Comparison of ENCODE assay signal across 15 cellular contexts in genomic region chr1:158933621-158934020, GRCh38. TPM values are rescaled to one million over a fixed set of nuclear protein-coding genes. Genes with fewer than 3 reads are reported as not detected.
DNase-seq lines count a peak whose midpoint lies in the region; ATAC-seq and TF ChIP-seq lines count a peak whose summit lies in the region.
"Had no signal": no experiment of that assay in that cellular context is flagged by ENCODE, and none has a peak within 500 bp of the region (broad histone marks: within the 10 kb centered on the region; RNA-seq: fewer than 3 reads in every experiment).

No MANE protein-coding gene starts in this region.

- peaks cover 23% of the 10 kb centered on the region for H3K36me3 Mint-ChIP-seq in activated T-cell treated with anti-CD3 and anti-CD28 coated beads, Interleukin-2, amount 50 U/mL, for 24 hours (ENCODE audit: low read depth)
- H3K36me3 Mint-ChIP-seq in activated T-helper 1 cell treated with anti-CD3 and anti-CD28 coated beads, Interleukin-12 subunit alpha, Interleukin-12 subunit beta, Interleukin-2, Interleukin-4 antibody, amounts not matched to agents 30 ng/mL and 10 ng/mL and 1 ng/mL, durations not matched to agents 14 hours and 24 hours and 36 hours (ENCODE audit: low read depth) = peaks cover 15% of the 10 kb centered on the region
- no peaks in the 10 kb centered on the region for H3K36me3 Mint-ChIP-seq in MCF 10A (ENCODE audit: insufficient read depth, unreplicated experiment)

- H3K36me3 ChIP-seq in spleen (peaks cover 0 to 14% (median 2%) of the 10 kb centered on the region in 6 donors), osteoblast (ENCODE audit: insufficient read depth, low read length) (no peaks in the 10 kb centered on the region)
- H3K36me3 ChIP-seq: gastrocnemius medialis, prostate gland had no signal

- peaks cover 56% of the 10 kb centered on the region for H3K4me1 Mint-ChIP-seq in activated T-cell treated with anti-CD3 and anti-CD28 coated beads, Interleukin-2, amount 50 U/mL, for 24 hours (ENCODE audit: low read depth)
- peaks cover 48% of the 10 kb centered on the region for H3K4me1 Mint-ChIP-seq in activated T-helper 1 cell treated with anti-CD3 and anti-CD28 coated beads, Interleukin-12 subunit alpha, Interleukin-12 subunit beta, Interleukin-2, Interleukin-4 antibody, amounts not matched to agents 30 ng/mL and 10 ng/mL and 1 ng/mL, durations not matched to agents 14 hours and 24 hours and 36 hours (ENCODE audit: low read depth)
- H3K4me1 Mint-ChIP-seq in MCF 10A (ENCODE audit: insufficient read depth, unreplicated experiment) = peaks cover 8% of the 10 kb centered on the region

- POLR2A ChIA-PET in MCF 10A (lab: Yijun Ruan, JAX) = no interaction called here

- peak overlapping the region; percentile 80 for H3K27ac Mint-ChIP-seq in activated T-cell treated with anti-CD3 and anti-CD28 coated beads, Interleukin-2, amount 50 U/mL, for 24 hours
- H3K27ac Mint-ChIP-seq in activated T-helper 1 cell treated with anti-CD3 and anti-CD28 coated beads, Interleukin-12 subunit alpha, Interleukin-12 subunit beta, Interleukin-2, Interleukin-4 antibody, amounts not matched to agents 30 ng/mL and 10 ng/mL and 1 ng/mL, durations not matched to agents 14 hours and 24 hours and 36 hours = peak overlapping the region; percentile 74
- H3K27ac Mint-ChIP-seq in MCF 10A (ENCODE audit: low read depth, unreplicated experiment) = no peak overlapping the region

- H3K79me2 ChIP-seq in osteoblast (ENCODE audit: insufficient read depth, low read length) = no peaks in the 10 kb centered on the region

- H3K4me3 Mint-ChIP-seq in activated T-cell treated with anti-CD3 and anti-CD28 coated beads, Interleukin-2, amount 50 U/mL, for 24 hours = peak overlapping the region; percentile 70
- peak overlapping the region; percentile 78 for H3K4me3 Mint-ChIP-seq in activated T-helper 1 cell treated with anti-CD3 and anti-CD28 coated beads, Interleukin-12 subunit alpha, Interleukin-12 subunit beta, Interleukin-2, Interleukin-4 antibody, amounts not matched to agents 30 ng/mL and 10 ng/mL and 1 ng/mL, durations not matched to agents 14 hours and 24 hours and 36 hours
- H3K4me3 Mint-ChIP-seq in MCF 10A (ENCODE audit: unreplicated experiment) = no peak overlapping the region

- no peak overlapping the region for H2AFZ ChIP-seq in osteoblast (ENCODE audit: low read length)

- H3K27me3 ChIP-seq in spleen (replicated peaks in 1 of 7) = no peaks in the 10 kb centered on the region
- H3K27me3 ChIP-seq in osteoblast (ENCODE audit: insufficient read depth, low read length) = no peaks in the 10 kb centered on the region
- H3K27me3 ChIP-seq: gastrocnemius medialis had no signal

- no TSS peak for BruUV-seq in MCF 10A (replicated peaks; lab: Mats Ljungman, UMichigan)

- H3K4me2 ChIP-seq in osteoblast (ENCODE audit: insufficient read depth, low read length) = no peak overlapping the region

- TF ChIP-seq POLR2A in spleen (IDR thresholded peaks at IDR 0.05) = no peak

- 45 to 54% (median 53%) methylated on average over 1 of the region's 1 CpG for WGBS in spleen, 5 donors

- DNase-seq in activated T-cell treated with anti-CD3 and anti-CD28 coated beads, Interleukin-2, amount 50 U/mL, for 24 hours = no peak
- DNase-seq in activated T-cell treated with anti-CD3 and anti-CD28 coated beads, Interleukin-2, amount 50 U/mL, for 48 hours = no peak
- no peak for DNase-seq in activated T-helper 1 cell treated with anti-CD3 and anti-CD28 coated beads, Interleukin-12 subunit alpha, Interleukin-12 subunit beta, Interleukin-2, Interleukin-4 antibody, amounts not matched to agents 30 ng/mL and 10 ng/mL and 1 ng/mL, durations not matched to agents 14 hours and 24 hours and 36 hours (ENCODE audit: low spot score)
- no peak for DNase-seq in spleen
- DNase-seq in NCI-H1092 (lab: John Stamatoyannopoulos, UW) = no peak
- no peak for DNase-seq in MCF 10A (ENCODE audit: unreplicated experiment)
- no peak for DNase-seq in osteoblast (ENCODE audit: insufficient read length, low spot score, missing footprints)
- DNase-seq: gastrocnemius medialis, GOT3, islet precursor cell, MV-4-11, NCI-H2227 treated with DMSO at 0.1 percent for 48 hours had no signal

- no peaks in the 10 kb centered on the region for H3K9me3 ChIP-seq in spleen
- H3K9me3 ChIP-seq in osteoblast (ENCODE audit: low read depth, low read length) = no peaks in the 10 kb centered on the region
- H3K9me3 ChIP-seq: gastrocnemius medialis, prostate gland had no signal

- peak overlapping the region in 6 of 8 donors; percentile 2 to 68 (median 37) for H3K4me3 ChIP-seq in spleen
- H3K4me3 ChIP-seq in osteoblast (ENCODE audit: insufficient read depth, low read length) = no peak overlapping the region
- H3K4me3 ChIP-seq: gastrocnemius medialis, prostate gland had no signal

- CTCF ChIA-PET in MCF 10A (lab: Yijun Ruan, JAX) = no interaction called here

- H3K4me1 ChIP-seq in spleen = peaks cover 0 to 25% (median 7%) of the 10 kb centered on the region in 6 donors
- no peaks in the 10 kb centered on the region for H3K4me1 ChIP-seq in osteoblast (ENCODE audit: insufficient read depth, low read length)
- H3K4me1 ChIP-seq: gastrocnemius medialis, prostate gland had no signal

- intact Hi-C loops in activated T-helper 1 cell treated with anti-CD3 and anti-CD28 coated beads, Interleukin-12 subunit alpha, Interleukin-12 subunit beta, Interleukin-2, Interleukin-4 antibody, amounts not matched to agents 30 ng/mL and 10 ng/mL and 1 ng/mL, durations not matched to agents 14 hours and 24 hours and 36 hours (cut with micrococcal nuclease) = loop anchor here (1.0 to 5.0 kb wide), 3 partner anchors 116 to 217 kb away; no protein-coding TSS in a partner anchor
- intact Hi-C loops in spleen (cut with DNase I; ENCODE audit: low total_unique reads) (no loop called here), MCF 10A (cut with micrococcal nuclease) (no loop called here)

- H3K27me3 Mint-ChIP-seq in activated T-cell treated with anti-CD3 and anti-CD28 coated beads, Interleukin-2, amount 50 U/mL, for 24 hours = no peaks in the 10 kb centered on the region
- no peaks in the 10 kb centered on the region for H3K27me3 Mint-ChIP-seq in activated T-helper 1 cell treated with anti-CD3 and anti-CD28 coated beads, Interleukin-12 subunit alpha, Interleukin-12 subunit beta, Interleukin-2, Interleukin-4 antibody, amounts not matched to agents 30 ng/mL and 10 ng/mL and 1 ng/mL, durations not matched to agents 14 hours and 24 hours and 36 hours (ENCODE audit: insufficient read depth)
- peaks cover 6% of the 10 kb centered on the region for H3K27me3 Mint-ChIP-seq in MCF 10A (ENCODE audit: insufficient read depth, unreplicated experiment)

- H3K9me3 Mint-ChIP-seq in activated T-cell treated with anti-CD3 and anti-CD28 coated beads, Interleukin-2, amount 50 U/mL, for 24 hours = no peaks in the 10 kb centered on the region
- peaks cover 7% of the 10 kb centered on the region for H3K9me3 Mint-ChIP-seq in activated T-helper 1 cell treated with anti-CD3 and anti-CD28 coated beads, Interleukin-12 subunit alpha, Interleukin-12 subunit beta, Interleukin-2, Interleukin-4 antibody, amounts not matched to agents 30 ng/mL and 10 ng/mL and 1 ng/mL, durations not matched to agents 14 hours and 24 hours and 36 hours
- no peaks in the 10 kb centered on the region for H3K9me3 Mint-ChIP-seq in MCF 10A (ENCODE audit: unreplicated experiment)

- TF ChIP-seq CTCF in spleen (IDR thresholded peaks at IDR 0.05 in 8 of 11, conservative IDR thresholded peaks at IDR 0.05 in 3 of 11) (no peak), MCF 10A (IDR thresholded peaks at IDR 0.05; ENCODE audit: unreplicated experiment) (no peak), osteoblast (IDR thresholded peaks at IDR 0.05; ENCODE audit: extremely low read depth, low read depth, low read length) (no peak)

- peak; percentile 63 for ATAC-seq in HG02973 (IDR thresholded peaks at IDR 0.05; ENCODE audit: unreplicated experiment)
- ATAC-seq: gastrocnemius medialis had no signal

- no peaks in the 10 kb centered on the region for H4K20me1 ChIP-seq in osteoblast (ENCODE audit: insufficient read depth, low read length)

- H3K27ac ChIP-seq in spleen = peak overlapping the region in 4 of 8 donors; percentile 11 to 71 (median 38)
- no peak overlapping the region for H3K27ac ChIP-seq in osteoblast (ENCODE audit: low read depth, low read length)
- H3K27ac ChIP-seq: gastrocnemius medialis, prostate gland had no signal

RNA-seq across cellular contexts. Expression of gene PYHIN1, which starts 2.3 kb away (rescaled TPM):
- 19.5 and 19.9 TPM in 2 replicates for total RNA-seq in activated T-helper 1 cell treated with anti-CD3 and anti-CD28 coated beads, Interleukin-12 subunit alpha, Interleukin-12 subunit beta, Interleukin-2, Interleukin-4 antibody, amounts not matched to agents 30 ng/mL and 10 ng/mL and 1 ng/mL, durations not matched to agents 14 hours and 24 hours and 36 hours
- total RNA-seq in spleen = 10 to 100 TPM; 17.3 to 48.2 (median 25.9) TPM
- 1 to 10 TPM; 3.5 to 4.0 (median 3.9) TPM for polyA plus RNA-seq in spleen
- total RNA-seq in MCF 10A (2022) = 0.44 TPM in 1 of 2 replicates, not detected in the other
- total RNA-seq in osteoblast = not detected in 2 replicates
- total RNA-seq: HT-29 had no signal

Comparison
In these comparisons a context has a peak if more than half of its experiments do, and no peak if none do; other contexts are left out.
1. RNA of gene PYHIN1, which starts 2.3 kb away (total RNA-seq): 17.3 to 48.2 TPM in spleen and 19.5 to 19.9 TPM in activated T-helper 1 cell treated with anti-CD3 and anti-CD28 coated beads, Interleukin-12 subunit alpha, Interleukin-12 subunit beta, Interleukin-2, Interleukin-4 antibody, amounts not matched to agents 30 ng/mL and 10 ng/mL and 1 ng/mL, durations not matched to agents 14 hours and 24 hours and 36 hours; 0.44 TPM in MCF 10A and not detected in osteoblast; every median in the first group is over 10 times any median in the second.